Comparison of ENCODE assay signal across 8 cellular contexts in genomic region chr15:77507911-77508310, GRCh38.
A peak's percentile ranks its signal among the peaks of the same experiment; 100 is the strongest.
DNase-seq lines count a peak whose midpoint lies in the region; ATAC-seq and TF ChIP-seq lines count a peak whose summit lies in the region.
"Had no signal": no experiment of that assay in that cellular context is flagged by ENCODE, and none has a peak within 500 bp of the region (broad histone marks: within the 10 kb centered on the region; RNA-seq: fewer than 3 reads in every experiment).

No MANE protein-coding gene starts in this region.

- H3K4me2 ChIP-seq in fibroblast of lung (ENCODE audit: extremely low read depth, insufficient read depth, low read length) = peak overlapping the region; percentile 10

- H3K9me3 ChIP-seq in fibroblast of lung (ENCODE audit: control insufficient read depth, insufficient read depth, low read depth, low read length) (no peaks in the 10 kb centered on the region), aorta (ENCODE audit: control insufficient read depth, low read length) (no peaks in the 10 kb centered on the region)

- H3K4me3 ChIP-seq in fibroblast of lung (replicated peaks in 1 of 4; ENCODE audit: control extremely low read depth in 1 of 4, insufficient read depth in 1 of 4, low read depth in 3 of 4, low read length in 4 of 4) (no peak overlapping the region), aorta (ENCODE audit: low read length in 2 of 2) (no peak overlapping the region)

- TF ChIP-seq CTCF in fibroblast of lung (conservative IDR thresholded peaks at IDR 0.05 in 1 of 2, IDR thresholded peaks at IDR 0.05 in 1 of 2; ENCODE audit: low read depth in 1 of 2, low read length in 2 of 2) = no peak

- H3K79me2 ChIP-seq in fibroblast of lung (ENCODE audit: control insufficient read depth, insufficient read depth, low read length) = no peaks in the 10 kb centered on the region

- 17 to 25% methylated on average over 6 of the region's 6 CpGs for WGBS in aorta, 2 donors

- H3K27me3 ChIP-seq in fibroblast of lung (ENCODE audit: control insufficient read depth, insufficient read depth, low read length) = no peaks in the 10 kb centered on the region
- no peaks in the 10 kb centered on the region for H3K27me3 ChIP-seq in aorta (ENCODE audit: control insufficient read depth in 1 of 2, insufficient read depth in 2 of 2, low read length in 1 of 2)

- H3K4me1 ChIP-seq in fibroblast of lung (ENCODE audit: control insufficient read depth, extremely low read depth, insufficient read depth, low read length) (peaks cover 18% of the 10 kb centered on the region), aorta (ENCODE audit: control insufficient read depth in 1 of 2, insufficient read depth in 2 of 2, low read length in 2 of 2) (peaks cover 0 to 3% of the 10 kb centered on the region in 2 donors)

- no peak overlapping the region for H2AFZ ChIP-seq in fibroblast of lung (ENCODE audit: low read length)

- H3K9ac ChIP-seq in fibroblast of lung (ENCODE audit: insufficient read depth, low read length) = no peak overlapping the region

- DNase-seq in RPMI7951 (ENCODE audit: low read depth) (peak; percentile 79), fibroblast of lung (ENCODE audit: low read depth in 2 of 2) (peak; percentile 33 to 76), myocyte (ENCODE audit: low read depth) (peak; percentile 59), aorta (no peak), HuH-7.5 (ENCODE audit: low spot score) (no peak), SKM-1 (lab: John Stamatoyannopoulos, UW; ENCODE audit: unreplicated experiment) (no peak), SIG-M5 (lab: John Stamatoyannopoulos, UW) (no peak)
- DNase-seq: activated B cell treated with CpG ODN at 0.5 μM for 24 hours had no signal

- no peak overlapping the region for H3K27ac ChIP-seq in fibroblast of lung (ENCODE audit: insufficient read depth, low read length)
- H3K27ac ChIP-seq in aorta (ENCODE audit: low read depth in 1 of 2, low read length in 2 of 2) = no peak overlapping the region

- H3K36me3 ChIP-seq in fibroblast of lung (ENCODE audit: control insufficient read depth, insufficient read depth, low read length) (no peaks in the 10 kb centered on the region), aorta (ENCODE audit: control insufficient read depth in 1 of 2, insufficient read depth in 2 of 2, low read length in 1 of 2) (no peaks in the 10 kb centered on the region)

- intact Hi-C loops in aorta (cut with DNase I) = no loop called here

- no peaks in the 10 kb centered on the region for H4K20me1 ChIP-seq in fibroblast of lung (ENCODE audit: control insufficient read depth, extremely low read depth, insufficient read depth, low read length)

- peak; percentile 78 for ATAC-seq in aorta (ENCODE audit: low FRiP score)

Comparison
In these comparisons a context has a peak if more than half of its experiments do, and no peak if none do; other contexts are left out.
1. DNase-seq: peak in RPMI7951 (single experiment), fibroblast of lung (2 of 2) and myocyte (single experiment); none in aorta (0 of 2), HuH-7.5 (single experiment), SKM-1 (single experiment) and SIG-M5 (single experiment).